ENCODE assay signal across 8 cellular contexts in genomic region chr3:36876181-36876936, GRCh38.
A peak's percentile ranks its signal among the peaks of the same experiment; 100 is the strongest.
DNase-seq lines count a peak whose midpoint lies in the region; ATAC-seq and TF ChIP-seq lines count a peak whose summit lies in the region.

No MANE protein-coding gene starts in this region.

- peaks cover 3% of the 10 kb centered on the region for H3K36me3 Mint-ChIP-seq in activated naive CD8-positive, alpha-beta T cell treated with anti-CD3 and anti-CD28 coated beads, Interleukin-2, amount 50 U/mL, for 24 hours (ENCODE audit: low read depth)
- no peaks in the 10 kb centered on the region for H3K36me3 Mint-ChIP-seq in MCF 10A (ENCODE audit: insufficient read depth, unreplicated experiment)

- POLR2A ChIA-PET in MCF 10A (lab: Yijun Ruan, JAX), result no interaction called here

- H3K27ac Mint-ChIP-seq in activated naive CD8-positive, alpha-beta T cell treated with anti-CD3 and anti-CD28 coated beads, Interleukin-2, amount 50 U/mL, for 24 hours, result peak overlapping the region; percentile 58
- H3K27ac Mint-ChIP-seq in MCF 10A (ENCODE audit: low read depth, unreplicated experiment), result no peak overlapping the region

- intact Hi-C loops in MCF 10A (cut with micrococcal nuclease), result no loop called here

- no peak overlapping the region for H3K4me2 ChIP-seq in GM23248 (ENCODE audit: unreplicated experiment)

- no peak overlapping the region for H3K27ac ChIP-seq in GM23248

- H3K9me2 ChIP-seq in GM23248 (ENCODE audit: insufficient read depth), result no peaks in the 10 kb centered on the region

- no peaks in the 10 kb centered on the region for H3K36me3 ChIP-seq in GM23248 (ENCODE audit: low read depth)

- no peaks in the 10 kb centered on the region for H3K4me1 ChIP-seq in GM23248 (ENCODE audit: insufficient read depth)

- WGBS in GM23248 (ENCODE audit: low coverage in 1 of 2, low lambda C conversion rate in 2 of 2, missing lambda C conversion rate in 2 of 2), 2 experiments, result 81 to 82% methylated on average over 7 of the region's 7 CpGs

- no TSS peak for BruUV-seq in MCF 10A (replicated peaks; lab: Mats Ljungman, UMichigan)

- H3K27me3 Mint-ChIP-seq in activated naive CD8-positive, alpha-beta T cell treated with anti-CD3 and anti-CD28 coated beads, Interleukin-2, amount 50 U/mL, for 24 hours, result no peaks in the 10 kb centered on the region
- no peaks in the 10 kb centered on the region for H3K27me3 Mint-ChIP-seq in MCF 10A (ENCODE audit: insufficient read depth, unreplicated experiment)

- CTCF ChIA-PET in MCF 10A (lab: Yijun Ruan, JAX), result interaction anchor here (0.6 to 2.0 kb wide), 7 partner anchors 10 to 906 kb away, joined by 3 to 11 read pairs (median 4); no protein-coding TSS in a partner anchor

- no peaks in the 10 kb centered on the region for H3K9me3 ChIP-seq in GM23248 (ENCODE audit: low read depth)

- no peaks in the 10 kb centered on the region for H3K9me3 Mint-ChIP-seq in activated naive CD8-positive, alpha-beta T cell treated with anti-CD3 and anti-CD28 coated beads, Interleukin-2, amount 50 U/mL, for 24 hours
- no peaks in the 10 kb centered on the region for H3K9me3 Mint-ChIP-seq in MCF 10A (ENCODE audit: unreplicated experiment)

- H3K79me2 ChIP-seq in GM23248 (ENCODE audit: insufficient read depth), result no peaks in the 10 kb centered on the region

- H2AFZ ChIP-seq in GM23248, result no peak overlapping the region

- peak overlapping the region; percentile 54 for H3K4me3 Mint-ChIP-seq in activated naive CD8-positive, alpha-beta T cell treated with anti-CD3 and anti-CD28 coated beads, Interleukin-2, amount 50 U/mL, for 24 hours
- H3K4me3 Mint-ChIP-seq in MCF 10A (ENCODE audit: unreplicated experiment), result no peak overlapping the region

- ATAC-seq in GM18499 (IDR thresholded peaks at IDR 0.05; ENCODE audit: insufficient read depth, unreplicated experiment) (peak; percentile 99), GM21390 (IDR thresholded peaks at IDR 0.05; ENCODE audit: unreplicated experiment) (peak; percentile 99), HG03558 (IDR thresholded peaks at IDR 0.05; ENCODE audit: extremely low read depth, unreplicated experiment) (peak; percentile 98)
- ATAC-seq in activated naive CD8-positive, alpha-beta T cell treated with anti-CD3 and anti-CD28 coated beads, Interleukin-2, amount 50 U/mL, for 24 hours, result peak; percentile 91

- in situ Hi-C loops in GM23248 (cut with MboI), result no loop called here

- DNase-seq in activated naive CD8-positive, alpha-beta T cell treated with anti-CD3 and anti-CD28 coated beads, Interleukin-2, amount 50 U/mL, for 24 hours, result no peak
- DNase-seq in SKM-1 (lab: John Stamatoyannopoulos, UW; ENCODE audit: unreplicated experiment) (no peak), GM23248 (no peak), RKO (ENCODE audit: low spot score) (no peak), MCF 10A (ENCODE audit: unreplicated experiment) (no peak)

- H4K20me1 ChIP-seq in GM23248 (ENCODE audit: insufficient read depth), result no peaks in the 10 kb centered on the region

- peaks cover 44% of the 10 kb centered on the region for H3K4me1 Mint-ChIP-seq in activated naive CD8-positive, alpha-beta T cell treated with anti-CD3 and anti-CD28 coated beads, Interleukin-2, amount 50 U/mL, for 24 hours
- peaks cover 6% of the 10 kb centered on the region for H3K4me1 Mint-ChIP-seq in MCF 10A (ENCODE audit: insufficient read depth, unreplicated experiment)

- H3K4me3 ChIP-seq in GM23248, result no peak overlapping the region

- TF ChIP-seq CTCF in MCF 10A (IDR thresholded peaks at IDR 0.05; ENCODE audit: unreplicated experiment), result no peak

- no peaks in the 10 kb centered on the region for H3K27me3 ChIP-seq in GM23248 (replicated peaks; ENCODE audit: insufficient read depth)

- H3F3A ChIP-seq in GM23248 (ENCODE audit: insufficient read depth), result no peaks in the 10 kb centered on the region

- H3K9ac ChIP-seq in GM23248, result no peak overlapping the region
